In the genomic region with DNA sequence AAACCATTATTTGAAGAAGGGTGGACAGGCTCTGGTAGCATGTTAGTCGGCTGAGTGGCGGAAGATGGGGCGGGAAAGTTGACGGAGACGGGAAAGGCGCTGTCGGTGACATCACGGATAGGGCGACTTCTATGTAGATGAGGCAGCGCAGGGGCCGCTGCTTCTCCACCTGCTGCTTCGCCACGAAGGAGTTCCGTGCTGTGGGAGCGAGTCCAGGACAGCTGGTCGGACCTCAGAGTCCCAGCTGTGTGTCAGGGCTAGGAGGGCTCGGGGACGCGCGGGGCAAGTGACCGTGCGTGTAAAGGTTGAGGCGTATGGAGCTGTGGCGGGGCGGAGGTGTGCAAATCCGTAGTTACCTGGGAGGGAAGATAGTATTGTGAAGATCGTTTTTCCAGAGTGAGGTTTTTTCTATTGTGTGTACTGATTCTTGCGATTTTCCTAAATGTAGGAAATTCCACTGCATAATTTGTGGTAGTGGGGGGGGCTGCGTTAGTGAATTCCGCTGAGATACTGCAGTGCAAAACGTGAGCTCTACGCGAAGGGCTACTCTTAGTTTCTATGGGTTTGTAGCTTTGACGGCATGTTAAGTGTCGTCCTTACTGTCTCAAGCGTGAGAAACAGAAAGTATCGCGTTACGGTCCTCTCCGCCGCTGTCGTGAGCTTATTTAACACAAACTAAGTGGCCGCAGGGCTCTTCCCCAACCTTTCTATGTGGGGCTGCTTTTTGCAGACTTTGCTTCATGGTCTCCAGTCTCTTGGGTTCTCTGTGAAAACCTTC, we compare ENCODE assay signal across 1 cellular context.
TF ChIP-seq lines count a peak whose summit lies in the region.

No MANE protein-coding gene starts in this region.

TF ChIP-seq in K562, 482 proteins besides CTCF, POLR2A, EP300 and RAD21 (continued from another document and continues in another):
- TF ChIP-seq, protein P1, sequence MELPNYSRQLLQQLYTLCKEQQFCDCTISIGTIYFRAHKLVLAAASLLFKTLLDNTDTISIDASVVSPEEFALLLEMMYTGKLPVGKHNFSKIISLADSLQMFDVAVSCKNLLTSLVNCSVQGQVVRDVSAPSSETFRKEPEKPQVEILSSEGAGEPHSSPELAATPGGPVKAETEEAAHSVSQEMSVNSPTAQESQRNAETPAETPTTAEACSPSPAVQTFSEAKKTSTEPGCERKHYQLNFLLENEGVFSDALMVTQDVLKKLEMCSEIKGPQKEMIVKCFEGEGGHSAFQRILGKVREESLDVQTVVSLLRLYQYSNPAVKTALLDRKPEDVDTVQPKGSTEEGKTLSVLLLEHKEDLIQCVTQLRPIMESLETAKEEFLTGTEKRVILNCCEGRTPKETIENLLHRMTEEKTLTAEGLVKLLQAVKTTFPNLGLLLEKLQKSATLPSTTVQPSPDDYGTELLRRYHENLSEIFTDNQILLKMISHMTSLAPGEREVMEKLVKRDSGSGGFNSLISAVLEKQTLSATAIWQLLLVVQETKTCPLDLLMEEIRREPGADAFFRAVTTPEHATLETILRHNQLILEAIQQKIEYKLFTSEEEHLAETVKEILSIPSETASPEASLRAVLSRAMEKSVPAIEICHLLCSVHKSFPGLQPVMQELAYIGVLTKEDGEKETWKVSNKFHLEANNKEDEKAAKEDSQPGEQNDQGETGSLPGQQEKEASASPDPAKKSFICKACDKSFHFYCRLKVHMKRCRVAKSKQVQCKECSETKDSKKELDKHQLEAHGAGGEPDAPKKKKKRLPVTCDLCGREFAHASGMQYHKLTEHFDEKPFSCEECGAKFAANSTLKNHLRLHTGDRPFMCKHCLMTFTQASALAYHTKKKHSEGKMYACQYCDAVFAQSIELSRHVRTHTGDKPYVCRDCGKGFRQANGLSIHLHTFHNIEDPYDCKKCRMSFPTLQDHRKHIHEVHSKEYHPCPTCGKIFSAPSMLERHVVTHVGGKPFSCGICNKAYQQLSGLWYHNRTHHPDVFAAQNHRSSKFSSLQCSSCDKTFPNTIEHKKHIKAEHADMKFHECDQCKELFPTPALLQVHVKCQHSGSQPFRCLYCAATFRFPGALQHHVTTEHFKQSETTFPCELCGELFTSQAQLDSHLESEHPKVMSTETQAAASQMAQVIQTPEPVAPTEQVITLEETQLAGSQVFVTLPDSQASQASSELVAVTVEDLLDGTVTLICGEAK (IDR thresholded peaks at IDR 0.05): no peak
- TF ChIP-seq, protein P1 (CRISPR knock-in tag; IDR thresholded peaks at IDR 0.05): no peak
- TF ChIP-seq RNF219 (CRISPR knock-in tag; IDR thresholded peaks at IDR 0.05) (peak; percentile 93), NR2C1 (IDR thresholded peaks at IDR 0.05) (no peak), NR2C1 (tag; IDR thresholded peaks at IDR 0.05) (no peak), HNRNPK (IDR thresholded peaks at IDR 0.05; ENCODE audit: low read depth, low read length, poor library complexity, severe bottlenecking) (no peak), ZNF57 (CRISPR knock-in tag; IDR thresholded peaks at IDR 0.05) (peak; percentile 98), ZNF696 (CRISPR knock-in tag; conservative IDR thresholded peaks at IDR 0.05) (peak; percentile 97), CBFA2T3 (IDR thresholded peaks at IDR 0.05) (peak; percentile 15; the same call in 1 of the 2 replicates), KLF10 (CRISPR knock-in tag; IDR thresholded peaks at IDR 0.05) (peak; percentile 98), ELF4 (CRISPR knock-in tag; IDR thresholded peaks at IDR 0.05) (peak; percentile 100), HOXB6 (CRISPR knock-in tag; IDR thresholded peaks at IDR 0.05; ENCODE audit: borderline replicate concordance) (peak; percentile 98), ZNF143 (CRISPR knock-in tag; IDR thresholded peaks at IDR 0.05) (peak; percentile 76), YY1 (IDR thresholded peaks at IDR 0.05; ENCODE audit: borderline replicate concordance in 1 of 3, control insufficient read depth in 1 of 3, extremely low read depth in 1 of 3, insufficient read depth in 3 of 3, insufficient read length in 1 of 3, insufficient replicate concordance in 2 of 3, low read depth in 1 of 3, low read length in 2 of 3) (peak in 1 of 3 experiments; percentile 65), ZBTB12 (CRISPR knock-in tag; IDR thresholded peaks at IDR 0.05) (peak; percentile 52; the same call in 1 of the 2 replicates), TFE3 (CRISPR knock-in tag; IDR thresholded peaks at IDR 0.05) (peak; percentile 75), ZNF561 (CRISPR knock-in tag; conservative IDR thresholded peaks at IDR 0.05) (peak; percentile 91), CHCHD3 (CRISPR knock-in tag; IDR thresholded peaks at IDR 0.05) (peak; percentile 99), PML (IDR thresholded peaks at IDR 0.05; ENCODE audit: low read length) (peak; percentile 100), ZNF764 (CRISPR knock-in tag; IDR thresholded peaks at IDR 0.05; ENCODE audit: low read depth) (peak; percentile 90), HNRNPH1 (optimal IDR thresholded peaks at IDR 0.05; ENCODE audit: low read depth, low read length) (peak; percentile 58), TCFL5 (CRISPR knock-in tag; conservative IDR thresholded peaks at IDR 0.05) (peak; percentile 82), RNF2 (IDR thresholded peaks at IDR 0.05) (peak; percentile 89), MEF2A (IDR thresholded peaks at IDR 0.05; ENCODE audit: control insufficient read depth, low read depth, low read length) (peak; percentile 31; the same call in 1 of the 2 replicates), PTBP1 (IDR thresholded peaks at IDR 0.05; ENCODE audit: low read depth, low read length) (peak; percentile 87; the same call in 1 of the 2 replicates), NBN (IDR thresholded peaks at IDR 0.05; ENCODE audit: low read depth) (peak; percentile 55; the same call in 1 of the 2 replicates), GABPB2 (CRISPR knock-in tag; conservative IDR thresholded peaks at IDR 0.05) (peak; percentile 98), PATZ1 (CRISPR knock-in tag; IDR thresholded peaks at IDR 0.05; ENCODE audit: borderline replicate concordance) (peak; percentile 98), PHTF2 (CRISPR knock-in tag; IDR thresholded peaks at IDR 0.05) (peak; percentile 97), TCF7 (IDR thresholded peaks at IDR 0.05; ENCODE audit: borderline replicate concordance) (no peak), L3MBTL2 (IDR thresholded peaks at IDR 0.05) (peak; percentile 82), ZNF766 (CRISPR knock-in tag; conservative IDR thresholded peaks at IDR 0.05) (peak; percentile 34; the same call in 1 of the 2 replicates), ELF2 (CRISPR knock-in tag; IDR thresholded peaks at IDR 0.05) (peak; percentile 87), JUND (IDR thresholded peaks at IDR 0.05; ENCODE audit: borderline replicate concordance, low read depth, low read length) (no peak), JUND (tag; IDR thresholded peaks at IDR 0.05; ENCODE audit: borderline replicate concordance, low read depth, low read length) (0 out of 3 replicates have a peak, but pooled peaks have one; percentile 16), ZNF75A (CRISPR knock-in tag; IDR thresholded peaks at IDR 0.05) (0 out of 2 replicates have a peak, but pooled peaks have one; percentile 59), ZNF695 (CRISPR knock-in tag; IDR thresholded peaks at IDR 0.05) (peak; percentile 97), RBM17 (IDR thresholded peaks at IDR 0.05; ENCODE audit: borderline replicate concordance, low read depth, low read length) (no peak), JUNB (CRISPR knock-in tag; conservative IDR thresholded peaks at IDR 0.05) (peak; percentile 46; the same call in 1 of the 2 replicates), ZNF431 (CRISPR knock-in tag; IDR thresholded peaks at IDR 0.05) (peak; percentile 48; the same call in 1 of the 2 replicates)
- TF ChIP-seq, protein P2, sequence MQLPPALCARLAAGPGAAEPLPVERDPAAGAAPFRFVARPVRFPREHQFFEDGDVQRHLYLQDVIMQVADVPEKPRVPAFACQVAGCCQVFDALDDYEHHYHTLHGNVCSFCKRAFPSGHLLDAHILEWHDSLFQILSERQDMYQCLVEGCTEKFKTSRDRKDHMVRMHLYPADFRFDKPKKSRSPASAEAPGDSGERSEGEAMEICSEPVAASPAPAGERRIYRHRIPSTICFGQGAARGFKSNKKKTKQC (CRISPR knock-in tag; IDR thresholded peaks at IDR 0.05): no peak
- TF ChIP-seq, protein P3, sequence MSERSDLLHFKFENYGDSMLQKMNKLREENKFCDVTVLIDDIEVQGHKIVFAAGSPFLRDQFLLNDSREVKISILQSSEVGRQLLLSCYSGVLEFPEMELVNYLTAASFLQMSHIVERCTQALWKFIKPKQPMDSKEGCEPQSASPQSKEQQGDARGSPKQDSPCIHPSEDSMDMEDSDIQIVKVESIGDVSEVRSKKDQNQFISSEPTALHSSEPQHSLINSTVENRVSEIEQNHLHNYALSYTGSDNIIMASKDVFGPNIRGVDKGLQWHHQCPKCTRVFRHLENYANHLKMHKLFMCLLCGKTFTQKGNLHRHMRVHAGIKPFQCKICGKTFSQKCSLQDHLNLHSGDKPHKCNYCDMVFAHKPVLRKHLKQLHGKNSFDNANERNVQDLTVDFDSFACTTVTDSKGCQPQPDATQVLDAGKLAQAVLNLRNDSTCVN (CRISPR knock-in tag; IDR thresholded peaks at IDR 0.05): peak; percentile 100
